In genomic region chr6:4421837-4422236, GRCh38 we compare ENCODE assay signal across 27 cellular contexts.
"Had no signal": no experiment of that assay in that cellular context is flagged by ENCODE, and none has a peak within 500 bp of the region (broad histone marks: within the 10 kb centered on the region; RNA-seq: fewer than 3 reads in every experiment).

No MANE protein-coding gene starts in this region.

- H3K27ac Mint-ChIP-seq: mesothelial cell of epicardium; naive thymus-derived CD4-positive, alpha-beta T cell; natural killer cell treated with Interleukin-12 subunit alpha and Interleukin-12 subunit beta and Interleukin-15 and Interleukin-18, amount 100 ng/mL, for 72 hours; progenitor cell of endocrine pancreas; stimulated activated naive B cell treated with anti-CD40 and anti-IgM and Interleukin-4, amounts not matched to agents 10 μg/mL and 1 μg/mL and 100 μg/mL, for 72 hours had no signal

- H3K4me3 ChIP-seq: left lung, lower lobe of right lung, ovary, right atrium auricular region, right lobe of liver, smooth muscle cell, stomach, testis, thyroid gland, transverse colon, upper lobe of left lung had no signal

- H3K4me1 Mint-ChIP-seq: mesothelial cell of epicardium; naive thymus-derived CD4-positive, alpha-beta T cell had no signal

- DNase-seq: hippocampal formation; kidney glomerular epithelial cell; left cardiac atrium; left lung; lower lobe of right lung; mammary epithelial cell; mesendoderm; naive thymus-derived CD4-positive, alpha-beta T cell; ovary; right lobe of liver; stimulated activated CD4-positive, alpha-beta T cell treated with anti-CD3 and anti-CD28 coated beads, Interleukin-1b, Interleukin-23, amount 100 ng/mL, for 48 hours; stimulated activated CD4-positive, alpha-beta T cell treated with anti-CD3 and anti-CD28 coated beads, Interleukin-2, amount 100 ng/mL, for 48 hours; stimulated activated CD4-positive, alpha-beta T cell treated with anti-CD3 and anti-CD28 coated beads, Interleukin-4, amount 100 ng/mL, for 4 hours; stimulated activated CD8-positive, alpha-beta memory T cell treated with anti-CD3 and anti-CD28 coated beads, Interleukin-4, amount 100 ng/mL, for 48 hours; stimulated activated naive B cell treated with anti-CD40 and anti-IgM and Interleukin-4, amounts not matched to agents 10 μg/mL and 1 μg/mL and 100 μg/mL, for 72 hours; stimulated activated naive CD8-positive, alpha-beta T cell treated with anti-CD3 and anti-CD28 coated beads, Interleukin-15, Interleukin-2, amounts not matched to agents 100 U/mL and 50 U/mL, for 24 hours; stomach; testis; thyroid gland; transverse colon; upper lobe of left lung had no signal

- H3K36me3 Mint-ChIP-seq: naive thymus-derived CD4-positive, alpha-beta T cell; natural killer cell treated with Interleukin-12 subunit alpha and Interleukin-12 subunit beta and Interleukin-15 and Interleukin-18, amount 100 ng/mL, for 72 hours had no signal

- H3K4me2 ChIP-seq: smooth muscle cell had no signal

- H3K27me3 ChIP-seq: left lung, ovary, right atrium auricular region, right lobe of liver, stomach, testis, thyroid gland, transverse colon, upper lobe of left lung had no signal

- H3K4me1 ChIP-seq: left lung, lower lobe of right lung, right atrium auricular region, right lobe of liver, stomach, testis, thyroid gland, transverse colon, upper lobe of left lung had no signal

- H3K9me3 Mint-ChIP-seq: natural killer cell treated with Interleukin-12 subunit alpha and Interleukin-12 subunit beta and Interleukin-15 and Interleukin-18, amount 100 ng/mL, for 72 hours had no signal

- FAIRE-seq: keratinocyte had no signal

- ATAC-seq: left cardiac atrium; left lung; lower lobe of right lung; naive thymus-derived CD4-positive, alpha-beta T cell; natural killer cell treated with Interleukin-12 subunit alpha and Interleukin-12 subunit beta and Interleukin-15 and Interleukin-18, amount 100 ng/mL, for 72 hours; right lobe of liver; stimulated activated naive B cell treated with anti-CD40 and anti-IgM and Interleukin-4, amounts not matched to agents 10 μg/mL and 1 μg/mL and 100 μg/mL, for 72 hours; stimulated activated naive CD8-positive, alpha-beta T cell treated with anti-CD3 and anti-CD28 coated beads, Interleukin-15, Interleukin-2, amounts not matched to agents 100 U/mL and 50 U/mL, for 24 hours had no signal

- H3K27ac ChIP-seq: left lung, lower lobe of right lung, ovary, right atrium auricular region, right lobe of liver, stomach, testis, thyroid gland, transverse colon, upper lobe of left lung had no signal

- H3K36me3 ChIP-seq: left lung, lower lobe of right lung, ovary, right atrium auricular region, right lobe of liver, stomach, thyroid gland, transverse colon, upper lobe of left lung had no signal

- H3K9me3 ChIP-seq: ovary, right lobe of liver, testis, thyroid gland, upper lobe of left lung had no signal

- H3K4me3 Mint-ChIP-seq: mesothelial cell of epicardium; naive thymus-derived CD4-positive, alpha-beta T cell; natural killer cell treated with Interleukin-12 subunit alpha and Interleukin-12 subunit beta and Interleukin-15 and Interleukin-18, amount 100 ng/mL, for 72 hours; stimulated activated naive B cell treated with anti-CD40 and anti-IgM and Interleukin-4, amounts not matched to agents 10 μg/mL and 1 μg/mL and 100 μg/mL, for 72 hours had no signal

- H3K27me3 Mint-ChIP-seq: progenitor cell of endocrine pancreas; stimulated activated naive B cell treated with anti-CD40 and anti-IgM and Interleukin-4, amounts not matched to agents 10 μg/mL and 1 μg/mL and 100 μg/mL, for 72 hours had no signal
